Comparison of ENCODE assay signal across 1 cellular context in the genomic region with DNA sequence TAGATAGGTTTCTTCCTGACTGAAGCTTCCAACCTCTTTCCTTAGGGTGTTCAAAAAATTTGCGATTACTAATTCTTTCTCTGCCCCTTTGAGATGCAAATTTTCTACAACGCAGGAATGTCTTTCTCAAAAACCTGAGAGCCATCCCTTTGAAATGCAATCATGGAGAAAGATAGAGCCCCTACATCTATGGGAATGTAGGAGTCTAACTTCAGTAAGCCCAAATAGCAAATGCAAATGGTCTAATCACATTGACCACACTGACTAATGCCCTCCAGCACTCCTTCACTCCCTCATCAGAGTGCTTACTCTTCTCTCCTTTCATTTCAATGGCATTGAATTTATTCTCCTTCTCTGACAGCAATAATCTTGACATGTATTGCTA.
TF ChIP-seq lines count a peak whose summit lies in the region.

No MANE protein-coding gene starts in this region.

TF ChIP-seq in H1, 55 proteins besides CTCF, POLR2A, EP300 and RAD21 (continued from another document):
- TF ChIP-seq POLR2AphosphoS5 (IDR thresholded peaks at IDR 0.05; ENCODE audit: low read depth, low read length) (peak; percentile 94), BCL11A (IDR thresholded peaks at IDR 0.05; ENCODE audit: low read depth in 2 of 2, low read length in 2 of 2) (peak in 1 of 2 experiments; percentile 62), FOSL1 (IDR thresholded peaks at IDR 0.05; ENCODE audit: insufficient read depth, low read depth, low read length) (no peak), CBX5 (IDR thresholded peaks at IDR 0.05; ENCODE audit: low read depth, low read length) (no peak), EZH2 (IDR thresholded peaks at IDR 0.05; ENCODE audit: low read depth, low read length, severe bottlenecking) (no peak), JUN (IDR thresholded peaks at IDR 0.05; ENCODE audit: low read depth, low read length) (no peak), POU5F1 (IDR thresholded peaks at IDR 0.05; ENCODE audit: low read depth, low read length) (peak; percentile 96), SP4 (IDR thresholded peaks at IDR 0.05; ENCODE audit: low read length) (no peak), SP1 (IDR thresholded peaks at IDR 0.05; ENCODE audit: low read depth, low read length) (peak; percentile 83), KDM5A (IDR thresholded peaks at IDR 0.05; ENCODE audit: low read length) (no peak), YY1 (IDR thresholded peaks at IDR 0.05; ENCODE audit: low read depth, low read length) (no peak), HDAC2 (IDR thresholded peaks at IDR 0.05; ENCODE audit: borderline replicate concordance in 1 of 2, low read depth in 2 of 2, low read length in 2 of 2) (peak in 1 of 2 experiments; percentile 49; a peak in 1 of 4 replicates), HDAC6 (IDR thresholded peaks at IDR 0.05; ENCODE audit: low read depth, low read length) (no peak), RBBP5 (IDR thresholded peaks at IDR 0.05; ENCODE audit: borderline replicate concordance, low read depth, low read length) (no peak), CEBPB (IDR thresholded peaks at IDR 0.05; ENCODE audit: low read depth, low read length) (no peak), GABPA (IDR thresholded peaks at IDR 0.05; ENCODE audit: borderline replicate concordance, insufficient read depth, low read length) (no peak), SIN3A (conservative IDR thresholded peaks at IDR 0.05 in 1 of 2, IDR thresholded peaks at IDR 0.05 in 1 of 2; ENCODE audit: low read depth in 1 of 2, low read length in 2 of 2) (no peak), CTBP2 (IDR thresholded peaks at IDR 0.05; ENCODE audit: borderline replicate concordance, insufficient read depth, insufficient read length, low read length) (no peak), MAFK (IDR thresholded peaks at IDR 0.05; ENCODE audit: low read depth, low read length) (no peak), CHD1 (IDR thresholded peaks at IDR 0.05; ENCODE audit: low read depth, low read length) (no peak), PHF8 (conservative IDR thresholded peaks at IDR 0.05; ENCODE audit: low read depth, low read length) (no peak), BRCA1 (IDR thresholded peaks at IDR 0.05; ENCODE audit: low read depth, low read length) (no peak), TEAD4 (IDR thresholded peaks at IDR 0.05; ENCODE audit: low read depth, low read length) (peak; percentile 94), JUND (IDR thresholded peaks at IDR 0.05; ENCODE audit: low read length) (peak; percentile 19; the same call in 1 of the 2 replicates), TAF1 (IDR thresholded peaks at IDR 0.05; ENCODE audit: low read depth, low read length) (no peak), NANOG (IDR thresholded peaks at IDR 0.05; ENCODE audit: insufficient read depth, low read depth, low read length, poor library complexity, severe bottlenecking) (peak; percentile 68), ATF2 (IDR thresholded peaks at IDR 0.05; ENCODE audit: low read length) (no peak), SP2 (IDR thresholded peaks at IDR 0.05; ENCODE audit: low read length) (no peak), CREB1 (IDR thresholded peaks at IDR 0.05) (no peak), RXRA (IDR thresholded peaks at IDR 0.05; ENCODE audit: insufficient read depth, low read depth, low read length) (no peak), SIX5 (IDR thresholded peaks at IDR 0.05; ENCODE audit: low read depth, low read length) (no peak), KDM1A (IDR thresholded peaks at IDR 0.05; ENCODE audit: borderline replicate concordance, low read length) (no peak), TAF7 (optimal IDR thresholded peaks at IDR 0.05; ENCODE audit: borderline replicate concordance, low read depth, low read length) (no peak), CBX8 (IDR thresholded peaks at IDR 0.05; ENCODE audit: borderline replicate concordance, low read depth, low read length) (no peak), TCF12 (IDR thresholded peaks at IDR 0.05; ENCODE audit: low read depth, low read length) (peak; percentile 89), ATF3 (IDR thresholded peaks at IDR 0.05; ENCODE audit: insufficient read depth, low read depth, low read length) (no peak), SAP30 (IDR thresholded peaks at IDR 0.05; ENCODE audit: insufficient read depth, insufficient replicate concordance, low read length) (no peak), TBP (IDR thresholded peaks at IDR 0.05; ENCODE audit: low read depth, low read length) (no peak), CHD7 (IDR thresholded peaks at IDR 0.05; ENCODE audit: insufficient replicate concordance, low read length) (peak; percentile 61), CHD2 (IDR thresholded peaks at IDR 0.05; ENCODE audit: low read length) (no peak), SRF (IDR thresholded peaks at IDR 0.05; ENCODE audit: low read depth, low read length) (no peak), RFX5 (IDR thresholded peaks at IDR 0.05; ENCODE audit: borderline replicate concordance, low read depth, low read length) (no peak), RNF2 (IDR thresholded peaks at IDR 0.05; ENCODE audit: borderline replicate concordance, low read depth, low read length, missing control alignments, poor library complexity, severe bottlenecking) (no peak)
- TF ChIP-seq, protein P1, sequence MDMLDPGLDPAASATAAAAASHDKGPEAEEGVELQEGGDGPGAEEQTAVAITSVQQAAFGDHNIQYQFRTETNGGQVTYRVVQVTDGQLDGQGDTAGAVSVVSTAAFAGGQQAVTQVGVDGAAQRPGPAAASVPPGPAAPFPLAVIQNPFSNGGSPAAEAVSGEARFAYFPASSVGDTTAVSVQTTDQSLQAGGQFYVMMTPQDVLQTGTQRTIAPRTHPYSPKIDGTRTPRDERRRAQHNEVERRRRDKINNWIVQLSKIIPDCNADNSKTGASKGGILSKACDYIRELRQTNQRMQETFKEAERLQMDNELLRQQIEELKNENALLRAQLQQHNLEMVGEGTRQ (IDR thresholded peaks at IDR 0.05; ENCODE audit: low read length): no peak
- TF ChIP-seq, protein P2, sequence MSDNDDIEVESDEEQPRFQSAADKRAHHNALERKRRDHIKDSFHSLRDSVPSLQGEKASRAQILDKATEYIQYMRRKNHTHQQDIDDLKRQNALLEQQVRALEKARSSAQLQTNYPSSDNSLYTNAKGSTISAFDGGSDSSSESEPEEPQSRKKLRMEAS (IDR thresholded peaks at IDR 0.05): no peak
- TF ChIP-seq, protein P3, sequence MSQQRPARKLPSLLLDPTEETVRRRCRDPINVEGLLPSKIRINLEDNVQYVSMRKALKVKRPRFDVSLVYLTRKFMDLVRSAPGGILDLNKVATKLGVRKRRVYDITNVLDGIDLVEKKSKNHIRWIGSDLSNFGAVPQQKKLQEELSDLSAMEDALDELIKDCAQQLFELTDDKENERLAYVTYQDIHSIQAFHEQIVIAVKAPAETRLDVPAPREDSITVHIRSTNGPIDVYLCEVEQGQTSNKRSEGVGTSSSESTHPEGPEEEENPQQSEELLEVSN (IDR thresholded peaks at IDR 0.05): no peak
